8 cellular contexts compared by ENCODE assay signal in genomic region chr16:69397821-69398521, GRCh38. TPM values are rescaled to one million over a fixed set of nuclear protein-coding genes. Genes with fewer than 3 reads are reported as not detected.
DNase-seq lines count a peak whose midpoint lies in the region; ATAC-seq, FAIRE-seq and TF ChIP-seq lines count a peak whose summit lies in the region.

No MANE protein-coding gene starts in this region.

- peak overlapping the region; percentile 46 for H3K27ac ChIP-seq in PC-3 (ENCODE audit: low read length)
- H3K27ac ChIP-seq in H1 (ENCODE audit: low read depth, low read length), result no peak overlapping the region

- peak overlapping the region; percentile 90; the same call in 1 of the 2 replicates for H2BK15ac ChIP-seq in H1 (ENCODE audit: low read length)

- no peak for TF ChIP-seq EP300 in H1 (IDR thresholded peaks at IDR 0.05; ENCODE audit: borderline replicate concordance in 1 of 2, low read depth in 2 of 2, low read length in 2 of 2)

- H3K4me1 ChIP-seq in PC-3 (ENCODE audit: insufficient read depth, low read length) (peaks cover 29% of the 10 kb centered on the region), H1 (replicated peaks in 1 of 4; ENCODE audit: control insufficient read depth in 3 of 4, insufficient read depth in 4 of 4, low read length in 3 of 4) (peaks cover 0 to 2% (median under 1%) of the 10 kb centered on the region in 4 experiments; a peak in 2 of 7 replicates)

- H3K14ac ChIP-seq in H1 (ENCODE audit: insufficient read length), result no peak overlapping the region

- H2BK12ac ChIP-seq in H1 (ENCODE audit: low read depth, low read length), result no peak overlapping the region

- peak overlapping the region; percentile 3; the same call in 1 of the 2 replicates for H3K9ac ChIP-seq in PC-3 (ENCODE audit: low read length)
- H3K9ac ChIP-seq in H1 (replicated peaks in 1 of 4; ENCODE audit: extremely low read depth in 1 of 4, low read depth in 3 of 4, low read length in 3 of 4), result no peak overlapping the region

- H3K9me3 ChIP-seq in PC-3 (ENCODE audit: low read length) (no peaks in the 10 kb centered on the region), H1 (ENCODE audit: insufficient read depth in 2 of 2, low read depth in 1 of 2, low read length in 1 of 2) (no peaks in the 10 kb centered on the region)

- no peak overlapping the region for H4K5ac ChIP-seq in H1 (ENCODE audit: insufficient read length, low read depth, low read length)

- no TSS peak for BruUV-seq in PC-3 (replicated peaks; lab: Mats Ljungman, UMichigan)

- peak; percentile 42 for DNase-seq in activated CD8-positive, alpha-beta memory T cell treated with anti-CD3 and anti-CD28 coated beads, Interleukin-2, amount 50 U/mL, for 48 hours
- DNase-seq in activated CD8-positive, alpha-beta memory T cell treated with anti-CD3 and anti-CD28 coated beads, Interleukin-2, amount 50 U/mL, for 4 hours, result no peak
- DNase-seq in PC-3 (peak; percentile 47), H1 (ENCODE audit: low read depth in 1 of 2, low spot score in 2 of 2) (peak in 1 of 2 experiments; percentile 64), midbrain (lab: John Stamatoyannopoulos, UW) (peak; percentile 67), GF-D8 (lab: John Stamatoyannopoulos, UW) (no peak), SIG-M5 treated with dmso at 0.1 percent for 504 hours (lab: John Stamatoyannopoulos, UW; ENCODE audit: unreplicated experiment) (no peak)

- CTCF ChIA-PET in PC-3 (lab: Charles Lee), result interaction anchor here (0.6 to 1.0 kb wide), 2 partner anchors 17 to 67 kb away, joined by 4 to 8 read pairs; no protein-coding TSS in a partner anchor
- CTCF ChIA-PET in H1 (lab: Charles Lee; ENCODE audit: partially characterized antibody), result interaction anchor here (0.7 to 4.0 kb wide), 30 partner anchors 7 to 320 kb away, joined by 3 to 18 read pairs (median 4); no protein-coding TSS in a partner anchor

- no peaks in the 10 kb centered on the region for H3K79me1 ChIP-seq in H1 (ENCODE audit: low read depth, low read length)

- H2AFZ ChIP-seq in PC-3 (ENCODE audit: low read length) (peak overlapping the region; percentile 73), H1 (ENCODE audit: low read length) (peak overlapping the region; percentile 89)

- H3F3A ChIP-seq in PC-3 (ENCODE audit: low read length, unreplicated experiment), result no peaks in the 10 kb centered on the region

- H4K8ac ChIP-seq in H1 (ENCODE audit: extremely low read depth, insufficient read depth, low read length), result peak overlapping the region; percentile 1; the same call in 1 of the 2 replicates

- H3K36me3 ChIP-seq in PC-3 (ENCODE audit: low read depth, low read length) (no peaks in the 10 kb centered on the region), H1 (ENCODE audit: control insufficient read depth in 2 of 4, insufficient read depth in 4 of 4, low read length in 3 of 4) (no peaks in the 10 kb centered on the region)

- peak; percentile 85 to 89 for TF ChIP-seq RAD21 in H1 (IDR thresholded peaks at IDR 0.05 in 1 of 2, conservative IDR thresholded peaks at IDR 0.05 in 1 of 2; ENCODE audit: low read depth in 2 of 2, low read length in 2 of 2)

- no peak overlapping the region for H2BK120ac ChIP-seq in H1 (replicated peaks; ENCODE audit: low read depth, low read length)

- H3K56ac ChIP-seq in H1 (replicated peaks; ENCODE audit: insufficient read length, low read depth, low read length), result no peak overlapping the region

- H4K20me1 ChIP-seq in PC-3 (ENCODE audit: low read length) (no peaks in the 10 kb centered on the region), H1 (replicated peaks in 1 of 2; ENCODE audit: control insufficient read depth in 1 of 2, insufficient read depth in 2 of 2, low read length in 2 of 2) (no peaks in the 10 kb centered on the region)

- 60% methylated on average over 6 of the region's 6 CpGs; no CpG with 5 or more reads in 1 of the 2 experiments for WGBS in H1 (ENCODE audit: extremely low coverage in 1 of 2, insufficient coverage in 1 of 2, insufficient read length in 1 of 2, insufficient replicate concordance in 2 of 2, low coverage in 1 of 2, low lambda C conversion rate in 2 of 2, missing lambda C conversion rate in 1 of 2), 2 experiments

- no peak for TF ChIP-seq POLR2A in H1 (IDR thresholded peaks at IDR 0.05; ENCODE audit: control extremely low read depth in 1 of 2, low read depth in 2 of 2, low read length in 2 of 2)

- H3K27me3 ChIP-seq in PC-3 (ENCODE audit: low read length) (no peaks in the 10 kb centered on the region), H1 (replicated peaks in 1 of 4; ENCODE audit: control insufficient read depth in 3 of 4, extremely low read depth in 1 of 4, insufficient read depth in 3 of 4, low read length in 3 of 4) (no peaks in the 10 kb centered on the region)

- H4K91ac ChIP-seq in H1 (replicated peaks; ENCODE audit: insufficient read length, low read length), result no peak overlapping the region

- H3K4ac ChIP-seq in H1 (replicated peaks; ENCODE audit: insufficient read length, low read depth, low read length), result no peak overlapping the region

- no peak overlapping the region for H2AK5ac ChIP-seq in H1 (ENCODE audit: low read depth, low read length)

- no peaks in the 10 kb centered on the region for H3K9me2 ChIP-seq in PC-3 (replicated peaks; ENCODE audit: low read length)

- no peaks in the 10 kb centered on the region for H3K23me2 ChIP-seq in H1 (ENCODE audit: low read depth, low read length)

- intact Hi-C loops in PC-3 (cut with micrococcal nuclease), result loop anchor here (2.0 to 10.0 kb wide), 5 partner anchors 54 to 357 kb away; partner anchors contain the start of gene NOB1

- H3K79me2 ChIP-seq in PC-3 (ENCODE audit: low read length), result no peaks in the 10 kb centered on the region
- no peaks in the 10 kb centered on the region for H3K79me2 ChIP-seq in H1 (ENCODE audit: control insufficient read depth in 1 of 2, insufficient read depth in 2 of 2, low read length in 2 of 2)

- no peak overlapping the region for H2BK5ac ChIP-seq in H1 (ENCODE audit: low read depth, low read length)

- H3K4me2 ChIP-seq in PC-3 (ENCODE audit: low read length), result peak overlapping the region; percentile 44; the same call in 1 of the 2 replicates
- H3K4me2 ChIP-seq in H1 (ENCODE audit: insufficient read depth in 1 of 2, low read depth in 2 of 2, low read length in 2 of 2), result no peak overlapping the region

- H3K18ac ChIP-seq in H1 (ENCODE audit: extremely low read depth, low read length), result 0 out of 2 replicates have a peak overlapping the region, but pooled peaks have one; percentile 55

- peak; percentile 57 for FAIRE-seq in H1 (lab: Jason Lieb, UNC)

- POLR2A ChIA-PET in PC-3 (lab: Charles Lee; ENCODE audit: unreplicated experiment), result no interaction called here
- POLR2A ChIA-PET in H1 (lab: Charles Lee; ENCODE audit: partially characterized antibody), result interaction anchor here (0.7 to 1.8 kb wide), 5 partner anchors 11 to 168 kb away, joined by 3 to 8 read pairs (median 4); partner anchors contain the start of genes CYB5B, NFAT5 and TERF2

- no peak overlapping the region for H3K23ac ChIP-seq in H1 (ENCODE audit: insufficient read length)

- TF ChIP-seq CTCF in PC-3 (conservative IDR thresholded peaks at IDR 0.05; ENCODE audit: low read depth, low read length) (peak; percentile 58), H1 (IDR thresholded peaks at IDR 0.05; ENCODE audit: control extremely low read depth in 1 of 3, insufficient read depth in 1 of 3, low read depth in 1 of 3, low read length in 3 of 3) (peak; percentile 47 to 83 (median 73))

- H2BK20ac ChIP-seq in H1 (ENCODE audit: low read length), result no peak overlapping the region

- H3K4me3 ChIP-seq in PC-3 (ENCODE audit: low read length) (no peak overlapping the region), H1 (ENCODE audit: extremely low read depth in 1 of 4, insufficient read depth in 2 of 4, low read depth in 3 of 4, low read length in 4 of 4) (no peak overlapping the region)

- ATAC-seq in PC-3 (peak; percentile 48), GM21786 (IDR thresholded peaks at IDR 0.05; ENCODE audit: unreplicated experiment) (no peak)

RNA-seq across cellular contexts. Expression of gene TERF2, which starts 12.2 kb away (rescaled TPM):
- total RNA-seq in PC-3 (2014; rRNA removed), result 8.4 and 17.2 TPM in 2 replicates
- 31.8 and 37.0 TPM in 2 replicates for total RNA-seq in H1 (2021; fragmentation: NEBNext Ultra II Directional; extraction: Animal tissue kit (Norgen Biotek cat#: 25700))
- 14.1 and 16.1 TPM in 2 replicates for polyA plus RNA-seq in H1 (2011; rRNA removed)
- polyA plus RNA-seq in H1 (2011; cell fraction: cytosol; rRNA removed), result 16.7 TPM
- 14.4 TPM for polyA plus RNA-seq in H1 (2011; cell fraction: nucleus; rRNA removed)
- 25.6 to 33.1 TPM (median 28.2 TPM) in 4 replicates for polyA plus RNA-seq in H1 (2012, experiment 1 of 2)
- 15.4 TPM for polyA plus RNA-seq in H1 (2012, experiment 2 of 2)
- polyA plus RNA-seq in H1 (2013, experiment 1 of 2), result 27.5 TPM
- polyA plus RNA-seq in H1 (2013, experiment 2 of 2), result 30.9 TPM
- 16.1 and 17.7 TPM in 2 replicates for polyA minus RNA-seq in H1 (2011; rRNA and poly(A)+ RNA removed)
- polyA minus RNA-seq in H1 (2011; cell fraction: cytosol; rRNA and poly(A)+ RNA removed), result 26.6 TPM
- 20.9 TPM for polyA minus RNA-seq in H1 (2011; cell fraction: nucleus; rRNA and poly(A)+ RNA removed)

RNA-seq across cellular contexts. Expression of gene CYB5B, which starts 26.4 kb away (rescaled TPM):
- 64.5 and 77.1 TPM in 2 replicates for total RNA-seq in PC-3 (2014; rRNA removed)
- total RNA-seq in H1 (2021; fragmentation: NEBNext Ultra II Directional; extraction: Animal tissue kit (Norgen Biotek cat#: 25700)), result 118 and 127 TPM in 2 replicates
- polyA plus RNA-seq in H1 (2011; rRNA removed), result 70.8 and 108 TPM in 2 replicates
- polyA plus RNA-seq in H1 (2011; cell fraction: cytosol; rRNA removed), result 83.3 TPM
- polyA plus RNA-seq in H1 (2011; cell fraction: nucleus; rRNA removed), result 43.5 TPM
- polyA plus RNA-seq in H1 (2012, experiment 1 of 2), result 101 to 122 TPM (median 107 TPM) in 4 replicates
- polyA plus RNA-seq in H1 (2012, experiment 2 of 2), result 33.0 TPM
- polyA plus RNA-seq in H1 (2013, experiment 1 of 2), result 138 TPM
- 144 TPM for polyA plus RNA-seq in H1 (2013, experiment 2 of 2)
- 114 and 138 TPM in 2 replicates for polyA minus RNA-seq in H1 (2011; rRNA and poly(A)+ RNA removed)
- polyA minus RNA-seq in H1 (2011; cell fraction: cytosol; rRNA and poly(A)+ RNA removed), result 49.4 TPM
- polyA minus RNA-seq in H1 (2011; cell fraction: nucleus; rRNA and poly(A)+ RNA removed), result 52.0 TPM

RNA-seq across cellular contexts. Expression of gene TMED6, which starts 46.4 kb away (rescaled TPM):
- not detected in 2 replicates for total RNA-seq in PC-3 (2014; rRNA removed)
- total RNA-seq in H1 (2021; fragmentation: NEBNext Ultra II Directional; extraction: Animal tissue kit (Norgen Biotek cat#: 25700)), result 0.94 TPM in 1 of 2 replicates, not detected in the other
- polyA plus RNA-seq in H1 (2011; rRNA removed), result not detected in 2 replicates
- not detected for polyA plus RNA-seq in H1 (2011; cell fraction: cytosol; rRNA removed)
- polyA plus RNA-seq in H1 (2011; cell fraction: nucleus; rRNA removed), result 0.13 TPM
- polyA plus RNA-seq in H1 (2012, experiment 1 of 2), result 0.29 to 0.83 TPM (median 0.65 TPM) in 3 of 4 replicates, not detected in the other
- not detected for polyA plus RNA-seq in H1 (2012, experiment 2 of 2)
- not detected for polyA plus RNA-seq in H1 (2013, experiment 1 of 2)
- 0.07 TPM for polyA plus RNA-seq in H1 (2013, experiment 2 of 2)
- polyA minus RNA-seq in H1 (2011; rRNA and poly(A)+ RNA removed), result not detected in 2 replicates
- not detected for polyA minus RNA-seq in H1 (2011; cell fraction: cytosol; rRNA and poly(A)+ RNA removed)
- polyA minus RNA-seq in H1 (2011; cell fraction: nucleus; rRNA and poly(A)+ RNA removed), result not detected

RNA-seq across cellular contexts. Expression of gene NIP7, which starts 58.4 kb away (rescaled TPM):
- total RNA-seq in PC-3 (2014; rRNA removed), result 25.4 and 28.3 TPM in 2 replicates
- total RNA-seq in H1 (2021; fragmentation: NEBNext Ultra II Directional; extraction: Animal tissue kit (Norgen Biotek cat#: 25700)), result 52.1 and 52.2 TPM in 2 replicates
- polyA plus RNA-seq in H1 (2011; rRNA removed), result 10.5 and 14.5 TPM in 2 replicates
- polyA plus RNA-seq in H1 (2011; cell fraction: cytosol; rRNA removed), result 19.2 TPM
- polyA plus RNA-seq in H1 (2011; cell fraction: nucleus; rRNA removed), result 6.5 TPM
- polyA plus RNA-seq in H1 (2012, experiment 1 of 2), result 24.2 to 41.0 TPM (median 29.1 TPM) in 4 replicates
- polyA plus RNA-seq in H1 (2012, experiment 2 of 2), result 7.5 TPM
- 39.7 TPM for polyA plus RNA-seq in H1 (2013, experiment 1 of 2)
- polyA plus RNA-seq in H1 (2013, experiment 2 of 2), result 40.2 TPM
- polyA minus RNA-seq in H1 (2011; rRNA and poly(A)+ RNA removed), result 17.8 and 26.5 TPM in 2 replicates
- 11.9 TPM for polyA minus RNA-seq in H1 (2011; cell fraction: cytosol; rRNA and poly(A)+ RNA removed)
- 19.7 TPM for polyA minus RNA-seq in H1 (2011; cell fraction: nucleus; rRNA and poly(A)+ RNA removed)

RNA-seq across cellular contexts. Expression of gene COG8, which starts 58.6 kb away (rescaled TPM):
- total RNA-seq in PC-3 (2014; rRNA removed), result 27.2 and 29.5 TPM in 2 replicates
- 55.4 and 55.6 TPM in 2 replicates for total RNA-seq in H1 (2021; fragmentation: NEBNext Ultra II Directional; extraction: Animal tissue kit (Norgen Biotek cat#: 25700))
- polyA plus RNA-seq in H1 (2011; rRNA removed), result 49.1 and 60.9 TPM in 2 replicates
- polyA plus RNA-seq in H1 (2011; cell fraction: cytosol; rRNA removed), result 51.7 TPM
- polyA plus RNA-seq in H1 (2011; cell fraction: nucleus; rRNA removed), result 66.6 TPM
- polyA plus RNA-seq in H1 (2012, experiment 1 of 2), result 32.4 to 36.9 TPM (median 34.4 TPM) in 4 replicates
- 41.0 TPM for polyA plus RNA-seq in H1 (2012, experiment 2 of 2)
- polyA plus RNA-seq in H1 (2013, experiment 1 of 2), result 32.4 TPM
- polyA plus RNA-seq in H1 (2013, experiment 2 of 2), result 29.5 TPM
- polyA minus RNA-seq in H1 (2011; rRNA and poly(A)+ RNA removed), result 76.0 and 83.9 TPM in 2 replicates
- polyA minus RNA-seq in H1 (2011; cell fraction: cytosol; rRNA and poly(A)+ RNA removed), result 39.5 TPM
- polyA minus RNA-seq in H1 (2011; cell fraction: nucleus; rRNA and poly(A)+ RNA removed), result 70.1 TPM

Comparison
In these comparisons a context has a peak if more than half of its experiments do, and no peak if none do; other contexts are left out.
1. DNase-seq: peak in activated CD8-positive, alpha-beta memory T cell treated with anti-CD3 and anti-CD28 coated beads, Interleukin-2, amount 50 U/mL, for 48 hours (single experiment), PC-3 (single experiment) and midbrain (single experiment); none in activated CD8-positive, alpha-beta memory T cell treated with anti-CD3 and anti-CD28 coated beads, Interleukin-2, amount 50 U/mL, for 4 hours (single experiment), GF-D8 (single experiment) and SIG-M5 treated with dmso at 0.1 percent for 504 hours (single experiment).